Comparison of ENCODE assay signal across 8 cellular contexts in genomic region chr16:85553436-85554113, GRCh38. TPM values are rescaled to one million over a fixed set of nuclear protein-coding genes. Genes with fewer than 3 reads are reported as not detected.
DNase-seq lines count a peak whose midpoint lies in the region; ATAC-seq and TF ChIP-seq lines count a peak whose summit lies in the region.

No MANE protein-coding gene starts in this region.

- DNase-seq in EL (peak; percentile 73), SKM-1 treated with dmso at 0.1 percent for 144 hours (lab: John Stamatoyannopoulos, UW; ENCODE audit: unreplicated experiment) (peak; percentile 61), breast epithelium (ENCODE audit: low spot score in 2 of 2) (no peak), islet precursor cell (peak; percentile 84), inferior parietal cortex (ENCODE audit: extremely low spot score) (no peak)
- peak; percentile 29 to 33 for DNase-seq in stimulated activated CD4-positive, alpha-beta T cell treated with anti-CD3 and anti-CD28 coated beads, Interleukin-2, amount 100 ng/mL, for 48 hours

- TF ChIP-seq POLR2A in breast epithelium (IDR thresholded peaks at IDR 0.05): no peak

- TF ChIP-seq EP300 in Ishikawa (IDR thresholded peaks at IDR 0.05; ENCODE audit: borderline replicate concordance): peak; percentile 45; the same call in 1 of the 2 replicates

- 0 out of 2 replicates have a peak, but pooled peaks have one; percentile 9 for TF ChIP-seq RAD21 in Ishikawa (IDR thresholded peaks at IDR 0.05; ENCODE audit: low read depth)

- peak; percentile 33 for ATAC-seq in GM21423 (IDR thresholded peaks at IDR 0.05; ENCODE audit: unreplicated experiment)

- H3K9me3 ChIP-seq in breast epithelium: no peaks in the 10 kb centered on the region

- TF ChIP-seq CTCF in breast epithelium (IDR thresholded peaks at IDR 0.05): peak in 1 of 3 donors; percentile 10

- H3K27ac ChIP-seq in breast epithelium: peak overlapping the region; percentile 91 to 95

- peaks cover 3 to 13% of the 10 kb centered on the region in 2 donors for H3K4me1 ChIP-seq in breast epithelium

- peak overlapping the region; percentile 59 to 92 (median 82) for H3K4me3 ChIP-seq in breast epithelium

- H3K36me3 ChIP-seq in breast epithelium: no peaks in the 10 kb centered on the region

- no peaks in the 10 kb centered on the region for H3K27me3 ChIP-seq in breast epithelium

- intact Hi-C loops in breast epithelium (cut with DNase I; ENCODE audit: low total_unique reads): loop anchor here (10.0 kb wide), 1 partner anchor 61 kb away; the partner anchor contains the start of gene GSE1

TF ChIP-seq in Ishikawa, 13 proteins besides CTCF, POLR2A, EP300 and RAD21:
- TF ChIP-seq EGR1 (IDR thresholded peaks at IDR 0.05) (no peak), TEAD4 (IDR thresholded peaks at IDR 0.05) (peak; percentile 11; the same call in 1 of the 2 replicates), USF1 (IDR thresholded peaks at IDR 0.05) (no peak; the same call in 1 of the 2 replicates), CREB1 (IDR thresholded peaks at IDR 0.05; ENCODE audit: low read depth) (no peak), NFIC (IDR thresholded peaks at IDR 0.05) (peak; percentile 46), FOXM1 (IDR thresholded peaks at IDR 0.05; ENCODE audit: borderline replicate concordance, low read depth) (no peak), MAX (IDR thresholded peaks at IDR 0.05) (peak; percentile 38; the same call in 1 of the 2 replicates), TCF12 (IDR thresholded peaks at IDR 0.05; ENCODE audit: low read depth) (peak; percentile 23), TAF1 (IDR thresholded peaks at IDR 0.05; ENCODE audit: low read depth) (no peak), CEBPB (IDR thresholded peaks at IDR 0.05) (no peak), YY1 (IDR thresholded peaks at IDR 0.05; ENCODE audit: low read depth) (no peak; the same call in 1 of the 2 replicates), REST (IDR thresholded peaks at IDR 0.05; ENCODE audit: low read depth) (no peak), ZBTB7A (IDR thresholded peaks at IDR 0.05; ENCODE audit: low read depth) (peak; percentile 94)

RNA-seq across cellular contexts. Expression of gene GSE1, which starts 59.5 kb away (rescaled TPM):
- 100 to 1,000 TPM in 1 of 3 donors, 10 to 100 TPM in 2; 52.3 to 105 (median 60.7) TPM for total RNA-seq in breast epithelium

Comparison
In these comparisons a context has a peak if more than half of its experiments do, and no peak if none do; other contexts are left out.
1. DNase-seq: peak in EL (single experiment), SKM-1 treated with dmso at 0.1 percent for 144 hours (single experiment), islet precursor cell (single experiment) and stimulated activated CD4-positive, alpha-beta T cell treated with anti-CD3 and anti-CD28 coated beads, Interleukin-2, amount 100 ng/mL, for 48 hours (2 of 2); none in breast epithelium (0 of 2) and inferior parietal cortex (single experiment).